11 cellular contexts compared by ENCODE assay signal in genomic region chr5:143350790-143351603, GRCh38. TPM values are rescaled to one million over a fixed set of nuclear protein-coding genes. Genes with fewer than 3 reads are reported as not detected.
DNase-seq lines count a peak whose midpoint lies in the region; ATAC-seq and TF ChIP-seq lines count a peak whose summit lies in the region.
"Had no signal": no experiment of that assay in that cellular context is flagged by ENCODE, and none has a peak within 500 bp of the region (broad histone marks: within the 10 kb centered on the region; RNA-seq: fewer than 3 reads in every experiment).

No MANE protein-coding gene starts in this region.

- H3K4me3 ChIP-seq in astrocyte of the cerebellum (ENCODE audit: low read depth, low read length) (no peak overlapping the region), stomach (no peak overlapping the region), neuronal stem cell (ENCODE audit: low read length in 2 of 2) (no peak overlapping the region)
- H3K4me3 ChIP-seq: cardiac muscle cell, uterus had no signal

- no peak overlapping the region for H4K8ac ChIP-seq in neuronal stem cell (ENCODE audit: low read depth, low read length)

- H2BK120ac ChIP-seq in neuronal stem cell (ENCODE audit: low read depth, low read length) = no peak overlapping the region

- H3K18ac ChIP-seq in neuronal stem cell (ENCODE audit: low read length) = no peak overlapping the region

- H3K27me3 Mint-ChIP-seq in type B pancreatic cell = no peaks in the 10 kb centered on the region

- H3K4me2 ChIP-seq in neuronal stem cell (ENCODE audit: insufficient read depth, low read length, poor library complexity, severe bottlenecking) = no peak overlapping the region

- WGBS in stomach, 5 donors = 66 to 81% (median 73%) methylated on average over 3 of the region's 3 CpGs
- WGBS in neuronal stem cell (ENCODE audit: extremely low coverage in 2 of 2, insufficient read length in 2 of 2, insufficient replicate concordance in 1 of 2), 2 donors = no CpG with 5 or more reads among the region's 3 CpGs

- intact Hi-C loops in stomach (cut with DNase I; ENCODE audit: low total_unique reads) = no loop called here

- H2BK5ac ChIP-seq in neuronal stem cell (ENCODE audit: low read length) = no peak overlapping the region

- H3K36me3 Mint-ChIP-seq in type B pancreatic cell = peaks cover 11% of the 10 kb centered on the region

- in situ Hi-C loops in astrocyte of the cerebellum (cut with HindIII; ENCODE audit: low sequenced_read_pairs) = no loop called here

- no peak overlapping the region for H3K23ac ChIP-seq in neuronal stem cell (ENCODE audit: low read depth, low read length, poor library complexity)

- no peak overlapping the region for H4K91ac ChIP-seq in neuronal stem cell (ENCODE audit: low read depth, low read length, poor library complexity)

- H3K9me3 Mint-ChIP-seq in type B pancreatic cell = peaks cover 5% of the 10 kb centered on the region
- H3K9me3 Mint-ChIP-seq: nephron had no signal

- H2AFZ ChIP-seq in neuronal stem cell (ENCODE audit: low read length) = no peak overlapping the region

- no peak for TF ChIP-seq POLR2A in stomach (IDR thresholded peaks at IDR 0.05)

- H3K4ac ChIP-seq in neuronal stem cell (ENCODE audit: low read length) = no peak overlapping the region

- TF ChIP-seq EP300 in stomach (IDR thresholded peaks at IDR 0.05) = no peak

- DNase-seq in GM03348 (ENCODE audit: low spot score) (peak; percentile 55), astrocyte of the cerebellum (ENCODE audit: low read depth) (peak; percentile 43), non-pigmented ciliary epithelial cell (ENCODE audit: low read depth) (peak; percentile 68), NCI-H2107 (lab: John Stamatoyannopoulos, UW) (no peak), stomach (no peak), type B pancreatic cell (ENCODE audit: extremely low spot score, unreplicated experiment) (no peak), neuronal stem cell (ENCODE audit: low spot score) (no peak)
- DNase-seq: uterus had no signal

- no peak for TF ChIP-seq CTCF in astrocyte of the cerebellum (IDR thresholded peaks at IDR 0.05; ENCODE audit: low read depth, low read length, missing control alignments)
- no peak for TF ChIP-seq CTCF in stomach (IDR thresholded peaks at IDR 0.05)
- TF ChIP-seq CTCF in type B pancreatic cell (conservative IDR thresholded peaks at IDR 0.05) = no peak

- no peak overlapping the region for H3K4me3 Mint-ChIP-seq in type B pancreatic cell
- H3K4me3 Mint-ChIP-seq: nephron had no signal

- H3K36me3 ChIP-seq in stomach (no peaks in the 10 kb centered on the region), neuronal stem cell (replicated peaks in 1 of 2; ENCODE audit: control insufficient read depth in 2 of 2, insufficient read depth in 2 of 2, low read length in 2 of 2) (no peaks in the 10 kb centered on the region)
- H3K36me3 ChIP-seq: cardiac muscle cell, uterus had no signal

- H3K27me3 ChIP-seq in stomach (no peaks in the 10 kb centered on the region), neuronal stem cell (ENCODE audit: control insufficient read depth in 3 of 3, insufficient read depth in 3 of 3, low read depth in 1 of 3, low read length in 3 of 3) (no peaks in the 10 kb centered on the region)
- H3K27me3 ChIP-seq: cardiac muscle cell, uterus had no signal

- no peaks in the 10 kb centered on the region for H3K9me3 ChIP-seq in stomach
- no peaks in the 10 kb centered on the region for H3K9me3 ChIP-seq in neuronal stem cell (replicated peaks in 1 of 2; ENCODE audit: control insufficient read depth in 2 of 2, insufficient read depth in 1 of 2, low read depth in 1 of 2, low read length in 2 of 2)
- H3K9me3 ChIP-seq: uterus had no signal

- H3K9ac ChIP-seq in neuronal stem cell (ENCODE audit: low read depth, low read length, poor library complexity) = no peak overlapping the region

- no peak overlapping the region for H2BK15ac ChIP-seq in neuronal stem cell (ENCODE audit: low read length)

- H2AK5ac ChIP-seq in neuronal stem cell (ENCODE audit: low read depth, low read length) = no peak overlapping the region

- ATAC-seq in HG03139 (IDR thresholded peaks at IDR 0.05; ENCODE audit: unreplicated experiment) = peak; percentile 44

- H3K4me1 ChIP-seq in stomach = peaks cover 20 to 95% (median 65%) of the 10 kb centered on the region in 4 donors
- no peaks in the 10 kb centered on the region for H3K4me1 ChIP-seq in neuronal stem cell (ENCODE audit: control insufficient read depth in 2 of 2, insufficient read depth in 1 of 2, low read depth in 1 of 2, low read length in 2 of 2)

- H3K79me1 ChIP-seq in neuronal stem cell (ENCODE audit: low read depth, low read length) = no peaks in the 10 kb centered on the region

- H3K4me1 Mint-ChIP-seq in type B pancreatic cell (ENCODE audit: unreplicated experiment) = peaks cover 21% of the 10 kb centered on the region

- H3K27ac ChIP-seq in stomach = peak overlapping the region in 1 of 5 donors; percentile 40
- no peak overlapping the region for H3K27ac ChIP-seq in neuronal stem cell (replicated peaks; ENCODE audit: low read length)
- H3K27ac ChIP-seq: cardiac muscle cell, uterus had no signal

- no peak overlapping the region for H2BK12ac ChIP-seq in neuronal stem cell (ENCODE audit: low read length)

- H3K14ac ChIP-seq in neuronal stem cell (ENCODE audit: low read length) = no peak overlapping the region

- H3K27ac Mint-ChIP-seq in type B pancreatic cell = no peak overlapping the region
- H3K27ac Mint-ChIP-seq: nephron had no signal

RNA-seq across cellular contexts. Expression of gene NR3C1, which starts 52.5 kb away (rescaled TPM):
- 10 to 100 TPM in 4 of 5 donors, 1 to 10 TPM in 1; 6.4 to 82.8 (median 52.6) TPM for total RNA-seq in stomach
- 10 to 100 TPM; 11.5 to 18.6 (median 12.9) TPM for polyA plus RNA-seq in stomach
- 43.0 and 94.0 TPM in 2 replicates for total RNA-seq in type B pancreatic cell (ENCODE audit: low replicate concordance)
- polyA plus RNA-seq in neuronal stem cell (2013, experiment 1 of 2) = 0.38 TPM
- 0.28 TPM for polyA plus RNA-seq in neuronal stem cell (2013, experiment 2 of 2)

Comparison
In these comparisons a context has a peak if more than half of its experiments do, and no peak if none do; other contexts are left out.
1. DNase-seq: peak in GM03348 (single experiment), astrocyte of the cerebellum (single experiment) and non-pigmented ciliary epithelial cell (single experiment); none in NCI-H2107 (single experiment), stomach (single experiment), type B pancreatic cell (single experiment) and neuronal stem cell (single experiment).